ENCODE assay signal across 21 cellular contexts in genomic region chr16:35636831-35637230, GRCh38.
"Had no signal": no experiment of that assay in that cellular context is flagged by ENCODE, and none has a peak within 500 bp of the region (broad histone marks: within the 10 kb centered on the region; RNA-seq: fewer than 3 reads in every experiment).

No MANE protein-coding gene starts in this region.

- H3K9me3 ChIP-seq: gastrocnemius medialis, ovary, thoracic aorta had no signal

- H3K4me3 ChIP-seq: esophagus muscularis mucosa, gastrocnemius medialis, heart right ventricle, ovary, stomach, thoracic aorta had no signal

- H3K36me3 ChIP-seq: esophagus muscularis mucosa, gastrocnemius medialis, heart right ventricle, ovary, stomach, thoracic aorta had no signal

- ATAC-seq: effector memory CD8-positive, alpha-beta T cell; gastrocnemius medialis; heart right ventricle; left lobe of liver; naive thymus-derived CD8-positive, alpha-beta T cell; right cardiac atrium had no signal

- H3K4me1 ChIP-seq: esophagus muscularis mucosa, gastrocnemius medialis, heart right ventricle, stomach had no signal

- H3K27me3 Mint-ChIP-seq: dendritic cell treated with granulocyte-macrophage colony-stimulating factor and Interleukin-4, amounts not matched to agents 40 ng/mL and 50 ng/mL, for 4 days; effector memory CD8-positive, alpha-beta T cell; naive thymus-derived CD8-positive, alpha-beta T cell had no signal

- DNase-seq: effector memory CD8-positive, alpha-beta T cell; gastrocnemius medialis; heart right ventricle; hypothalamus; islet precursor cell; mammary epithelial cell; naive thymus-derived CD8-positive, alpha-beta T cell; ovary; right cardiac atrium; small intestine; stimulated activated CD4-positive, alpha-beta T cell treated with anti-CD3 and anti-CD28 coated beads, Interleukin-12 subunit alpha, Interleukin-12 subunit beta, amount 100 ng/mL, for 4 hours; stimulated activated naive CD4-positive, alpha-beta T cell; stomach; substantia nigra; trophoblast cell had no signal

- H3K27me3 ChIP-seq: gastrocnemius medialis, heart right ventricle, ovary, stomach had no signal

- H3K27ac ChIP-seq: epithelial cell of prostate, esophagus muscularis mucosa, gastrocnemius medialis, heart right ventricle, ovary, stomach, thoracic aorta had no signal

- H3K4me3 Mint-ChIP-seq: dendritic cell treated with granulocyte-macrophage colony-stimulating factor and Interleukin-4, amounts not matched to agents 40 ng/mL and 50 ng/mL, for 4 days; effector memory CD8-positive, alpha-beta T cell; naive thymus-derived CD8-positive, alpha-beta T cell; neural crest cell had no signal

- H3K27ac Mint-ChIP-seq: dendritic cell treated with granulocyte-macrophage colony-stimulating factor and Interleukin-4, amounts not matched to agents 40 ng/mL and 50 ng/mL, for 4 days; effector memory CD8-positive, alpha-beta T cell; naive thymus-derived CD8-positive, alpha-beta T cell had no signal

- H3K4me1 Mint-ChIP-seq: naive thymus-derived CD8-positive, alpha-beta T cell; neural crest cell had no signal
